ENCODE assay signal across 8 cellular contexts in the genomic region with DNA sequence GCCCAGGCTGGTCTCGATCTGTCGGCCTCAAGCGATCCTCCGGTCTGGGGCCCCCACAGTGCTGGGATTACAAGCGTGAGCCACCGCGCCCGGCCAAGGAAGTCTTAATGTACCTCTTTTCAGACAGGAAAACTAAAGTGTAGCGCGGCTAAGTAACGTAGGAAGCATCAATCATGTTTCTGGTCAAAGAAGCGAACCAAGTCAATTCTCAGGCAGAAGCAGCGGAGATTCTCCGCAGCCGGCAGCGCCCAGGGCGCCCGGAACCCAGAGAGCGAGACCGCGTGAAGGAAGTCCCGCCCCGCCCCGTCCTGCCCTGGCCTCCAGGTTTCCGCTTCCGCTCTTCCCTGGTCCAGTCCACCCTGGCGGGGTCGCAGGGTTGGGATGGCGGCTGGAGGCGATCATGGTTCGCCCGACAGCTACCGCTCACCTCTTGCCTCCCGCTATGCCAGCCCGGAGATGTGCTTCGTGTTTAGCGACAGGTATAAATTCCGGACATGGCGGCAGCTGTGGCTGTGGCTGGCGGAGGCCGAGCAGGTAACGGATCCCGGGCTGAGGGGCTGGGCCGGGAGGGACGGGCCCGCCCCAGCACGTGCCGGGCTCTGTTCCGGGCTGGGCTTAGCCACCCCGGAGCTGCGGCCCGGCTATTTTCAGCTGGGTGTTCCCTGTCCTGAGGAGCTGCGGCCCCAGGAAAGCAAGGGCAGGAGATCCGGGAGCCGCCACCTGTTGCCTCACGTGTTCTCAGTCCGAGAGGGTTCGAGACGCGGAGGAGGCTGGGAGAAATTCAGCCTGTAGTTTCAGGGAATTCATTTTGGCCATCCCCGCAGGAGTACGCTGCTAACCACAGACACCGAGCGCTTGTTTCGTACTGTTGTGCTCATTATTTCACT. TPM values are rescaled to one million over a fixed set of nuclear protein-coding genes. Genes with fewer than 3 reads are reported as not detected.
DNase-seq lines count a peak whose midpoint lies in the region; ATAC-seq and TF ChIP-seq lines count a peak whose summit lies in the region.

A gene (plus strand): TSS at position 323 of the 887 bp plus-strand sequence. CDS start 59 bp downstream, at position 382.

- peak; percentile 83 for ATAC-seq in HG03175 (IDR thresholded peaks at IDR 0.05; ENCODE audit: unreplicated experiment)
- peak; percentile 88 for ATAC-seq in left colon

- DNase-seq in AG09319 (ENCODE audit: extremely low read depth, low read depth) (peak; percentile 49), NCI-H510A (lab: John Stamatoyannopoulos, UW) (peak; percentile 73), colonic mucosa (peak; percentile 93), left colon (peak; percentile 89 to 93)
- DNase-seq in activated CD4-positive, alpha-beta T cell treated with anti-CD3 and anti-CD28 coated beads for 48 hours = peak; percentile 92
- DNase-seq in stimulated activated CD4-positive, alpha-beta T cell treated with anti-CD3 and anti-CD28 coated beads, Interleukin-1b, Interleukin-23, amount 100 ng/mL, for 4 hours (ENCODE audit: low read depth in 2 of 2) = peak; percentile 65 to 86

- intact Hi-C loops in colonic mucosa (cut with DNase I) = loop anchor here (10.0 kb wide), 2 partner anchors 302 to 812 kb away; a partner anchor contains a TSS
- intact Hi-C loops in left colon (cut with DNase I, micrococcal nuclease) = loop anchor here in 1 of 2 donors (5.0 kb wide), 1 partner anchor 304 kb away; no protein-coding TSS in a partner anchor

- peaks cover 10% of the 10 kb centered on the region for H3K4me1 ChIP-seq in colonic mucosa

- TF ChIP-seq POLR2A in GM18951 (IDR thresholded peaks at IDR 0.05; ENCODE audit: extremely low read depth, insufficient read depth, insufficient read length) = peak; percentile 99

- peak within 1 kb of the TSS; percentile 82 to 90 for H3K9ac ChIP-seq in colonic mucosa (ENCODE audit: low read depth in 2 of 2, low read length in 2 of 2)

- TF ChIP-seq CTCF in AG09319 (IDR thresholded peaks at IDR 0.05; ENCODE audit: low read depth, low read length) = no peak
- no peak for TF ChIP-seq CTCF in colonic mucosa (IDR thresholded peaks at IDR 0.05)

- H3K4me3 ChIP-seq in colonic mucosa = peak within 1 kb of the TSS; percentile 60

- no peaks in the 10 kb centered on the region for H3K27me3 ChIP-seq in colonic mucosa

- peaks cover 5% of the 10 kb centered on the region for H3K36me3 ChIP-seq in colonic mucosa

- in situ Hi-C loops in GM18951 (cut with MboI; ENCODE audit: low sequenced_read_pairs, unreplicated experiment) = loop anchor here (10.0 to 25.0 kb wide), 2 partner anchors 302 to 809 kb away; a partner anchor contains a TSS

- peak within 1 kb of the TSS; percentile 67 for H3K27ac ChIP-seq in colonic mucosa

- H3K9me3 ChIP-seq in colonic mucosa = no peaks in the 10 kb centered on the region

RNA-seq across cellular contexts. Expression of the gene that starts here (rescaled TPM):
- total RNA-seq in colonic mucosa (10 to 100 TPM; 26.4 to 47.0 TPM), left colon (10 to 100 TPM; 34.2 to 34.9 TPM)

Comparison
In these comparisons a context has a peak if more than half of its experiments do, and no peak if none do; other contexts are left out.
1. Peak in every context shown above with its lines: DNase-seq, ATAC-seq, H3K4me3 ChIP-seq and H3K27ac ChIP-seq.